Comparison of ENCODE assay signal across 8 cellular contexts in the genomic region with DNA sequence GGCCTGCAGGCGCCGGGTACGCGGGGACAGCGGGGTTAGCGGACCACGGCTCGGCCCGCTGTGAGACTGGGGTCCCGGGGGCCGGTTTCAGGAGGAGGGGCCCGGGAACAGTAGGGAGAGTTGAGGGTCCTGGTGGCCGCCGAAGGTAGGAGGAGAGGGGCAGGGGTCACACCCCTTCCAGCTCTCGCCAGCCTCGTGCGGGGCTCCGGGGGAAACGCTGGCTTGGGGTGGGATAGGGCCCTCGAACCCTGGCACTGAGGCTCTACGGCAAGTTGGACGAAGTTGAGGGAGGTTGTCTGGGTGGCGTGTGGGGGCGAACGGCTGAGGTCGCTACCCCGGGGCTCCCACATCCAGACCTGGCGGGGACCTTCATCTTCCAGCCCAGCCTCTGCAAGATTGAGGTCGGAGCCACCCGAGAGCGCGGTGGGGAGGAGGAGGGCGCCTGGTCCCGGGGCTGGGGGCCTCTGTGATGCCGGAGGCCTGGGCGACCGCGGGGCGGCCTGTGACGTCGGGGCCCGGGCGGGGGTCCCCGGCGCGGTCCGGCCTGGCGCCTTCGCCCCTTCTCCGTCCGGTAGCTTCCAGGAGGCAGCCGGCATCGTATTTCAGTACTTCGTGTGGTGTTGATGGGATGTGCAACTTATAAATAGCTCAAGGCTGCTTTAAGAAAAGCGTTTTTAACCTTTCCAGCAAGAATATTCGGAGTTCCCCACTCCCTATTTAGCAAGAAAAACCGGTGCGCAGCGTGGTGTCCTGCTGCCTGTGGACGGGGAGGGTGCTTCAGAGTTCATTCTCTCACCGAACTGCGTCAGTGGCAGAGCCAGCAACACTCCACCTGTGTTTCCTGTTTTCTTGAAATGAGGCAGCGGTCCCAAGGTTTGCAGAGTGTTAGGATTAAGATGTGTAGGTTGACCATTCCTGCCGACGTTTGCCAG. TPM values are rescaled to one million over a fixed set of nuclear protein-coding genes. Genes with fewer than 3 reads are reported as not detected.
DNase-seq lines count a peak whose midpoint lies in the region; ATAC-seq and TF ChIP-seq lines count a peak whose summit lies in the region.

No MANE protein-coding gene starts in this region.

- no peaks in the 10 kb centered on the region for H3K9me2 ChIP-seq in SU-DHL-6 (replicated peaks; ENCODE audit: insufficient read depth, low read length)

- H4K20me1 ChIP-seq in SU-DHL-6 (ENCODE audit: low read depth, low read length): no peaks in the 10 kb centered on the region

- no peaks in the 10 kb centered on the region for H3K9me3 ChIP-seq in SU-DHL-6 (ENCODE audit: insufficient read depth, low read length)

- peak overlapping the region; percentile 61 for H3K4me2 ChIP-seq in SU-DHL-6 (ENCODE audit: low read depth, low read length, poor library complexity, severe bottlenecking)

- H2AFZ ChIP-seq in SU-DHL-6 (ENCODE audit: low read depth, low read length, severe bottlenecking): peak overlapping the region; percentile 44

- H3K4me3 Mint-ChIP-seq in brain: peak overlapping the region; percentile 91 to 95 (median 94)

- H3K4me3 ChIP-seq in SU-DHL-6 (ENCODE audit: insufficient read depth, low read length, poor library complexity, severe bottlenecking): peak overlapping the region; percentile 78

- 0 out of 2 replicates have a peak, but pooled peaks cover 8% of the 10 kb centered on the region for H3F3A ChIP-seq in SU-DHL-6 (ENCODE audit: insufficient read depth)

- H3K27me3 Mint-ChIP-seq in brain: peaks cover 4% of the 10 kb centered on the region

- H3K27ac ChIP-seq in SU-DHL-6 (ENCODE audit: low read depth, low read length): no peak overlapping the region

- peak; percentile 2 for ATAC-seq in HG02623 (IDR thresholded peaks at IDR 0.05; ENCODE audit: unreplicated experiment)

- DNase-seq in DMS53 treated with DMSO at 0.1 percent for 48 hours (lab: John Stamatoyannopoulos, UW; ENCODE audit: unreplicated experiment): peak; percentile 10
- DNase-seq in inferior parietal cortex (ENCODE audit: extremely low spot score): peak; percentile 31
- DNase-seq in stimulated activated CD4-positive, alpha-beta T cell treated with anti-CD3 and anti-CD28 coated beads, Interleukin-12 subunit alpha, Interleukin-12 subunit beta, amount 100 ng/mL, for 4 hours: peak; percentile 21
- no peak for DNase-seq in dedifferentiated amniotic fluid mesenchymal stem cell (ENCODE audit: extremely low spot score)
- DNase-seq in GF-D8 (lab: John Stamatoyannopoulos, UW): no peak

- H3K27me3 ChIP-seq in SU-DHL-6 (ENCODE audit: low read length): no peaks in the 10 kb centered on the region

- no peaks in the 10 kb centered on the region for H3K36me3 ChIP-seq in SU-DHL-6 (ENCODE audit: low read length)

- H3K9ac ChIP-seq in SU-DHL-6 (ENCODE audit: low read length): peak overlapping the region; percentile 58

- H3K79me2 ChIP-seq in SU-DHL-6 (ENCODE audit: insufficient read depth, low read length): no peaks in the 10 kb centered on the region

- H3K9me3 Mint-ChIP-seq in brain: no peaks in the 10 kb centered on the region

- H3K27ac Mint-ChIP-seq in brain: peak overlapping the region; percentile 62 to 90 (median 84)

- no peaks in the 10 kb centered on the region for H3K36me3 Mint-ChIP-seq in brain

- TF ChIP-seq CTCF in SU-DHL-6 (IDR thresholded peaks at IDR 0.05; ENCODE audit: insufficient read depth, low read length, poor library complexity, severe bottlenecking) (no peak), brain (conservative IDR thresholded peaks at IDR 0.05) (no peak)

- peaks cover 43% of the 10 kb centered on the region for H3K4me1 Mint-ChIP-seq in brain

RNA-seq across cellular contexts. Expression of a gene that starts 0.9 kb away (rescaled TPM):
- polyA plus RNA-seq in brain (ENCODE audit: insufficient read depth, low read depth, low replicate concordance): 44.6 TPM

RNA-seq across cellular contexts. Expression of a gene that starts 32.7 kb away (rescaled TPM):
- polyA plus RNA-seq in brain (ENCODE audit: insufficient read depth, low read depth, low replicate concordance): 10.4 TPM

Comparison
In these comparisons a context has a peak if more than half of its experiments do, and no peak if none do; other contexts are left out.
1. DNase-seq: peak in DMS53 treated with DMSO at 0.1 percent for 48 hours (single experiment), inferior parietal cortex (single experiment) and stimulated activated CD4-positive, alpha-beta T cell treated with anti-CD3 and anti-CD28 coated beads, Interleukin-12 subunit alpha, Interleukin-12 subunit beta, amount 100 ng/mL, for 4 hours (single experiment); none in dedifferentiated amniotic fluid mesenchymal stem cell (single experiment) and GF-D8 (single experiment).